In genomic region chr1:168408531-168409242, GRCh38 we compare ENCODE assay signal across 8 cellular contexts.
DNase-seq lines count a peak whose midpoint lies in the region; ATAC-seq, FAIRE-seq and TF ChIP-seq lines count a peak whose summit lies in the region.

No MANE protein-coding gene starts in this region.

- H3K27ac ChIP-seq in kidney (ENCODE audit: low read depth in 2 of 2, low read length in 2 of 2), result no peak overlapping the region

- peak; percentile 73 for ATAC-seq in HG03354 (IDR thresholded peaks at IDR 0.05; ENCODE audit: poor library complexity, severe bottlenecking, unreplicated experiment)
- peak; percentile 68 to 81 for ATAC-seq in stimulated activated naive B cell treated with anti-CD40 and anti-IgM and Interleukin-4, amounts not matched to agents 10 μg/mL and 1 μg/mL and 100 μg/mL, for 72 hours (replicated peaks)
- ATAC-seq in HG02588 (IDR thresholded peaks at IDR 0.05; ENCODE audit: unreplicated experiment), result no peak
- ATAC-seq in HG03097 (IDR thresholded peaks at IDR 0.05; ENCODE audit: low FRiP score, unreplicated experiment), result no peak

- peak overlapping the region; percentile 53 for H3K27ac Mint-ChIP-seq in activated CD4-positive, alpha-beta memory T cell treated with anti-CD3 and anti-CD28 coated beads for 36 hours
- peak overlapping the region; percentile 4 for H3K27ac Mint-ChIP-seq in stimulated activated naive B cell treated with anti-CD40 and anti-IgM and Interleukin-4, amounts not matched to agents 10 μg/mL and 1 μg/mL and 100 μg/mL, for 72 hours

- peak overlapping the region; percentile 9 for H3K4me3 Mint-ChIP-seq in activated CD4-positive, alpha-beta memory T cell treated with anti-CD3 and anti-CD28 coated beads for 36 hours
- no peak overlapping the region for H3K4me3 Mint-ChIP-seq in stimulated activated naive B cell treated with anti-CD40 and anti-IgM and Interleukin-4, amounts not matched to agents 10 μg/mL and 1 μg/mL and 100 μg/mL, for 72 hours

- no peaks in the 10 kb centered on the region for H3K4me1 ChIP-seq in kidney (ENCODE audit: control insufficient read depth in 1 of 2, insufficient read depth in 1 of 2, low read depth in 1 of 2, low read length in 2 of 2)

- H3K36me3 Mint-ChIP-seq in activated CD4-positive, alpha-beta memory T cell treated with anti-CD3 and anti-CD28 coated beads for 36 hours, result no peaks in the 10 kb centered on the region
- no peaks in the 10 kb centered on the region for H3K36me3 Mint-ChIP-seq in stimulated activated naive B cell treated with anti-CD40 and anti-IgM and Interleukin-4, amounts not matched to agents 10 μg/mL and 1 μg/mL and 100 μg/mL, for 72 hours

- DNase-seq in EL (peak; percentile 47), foreskin fibroblast (peak; percentile 28 to 61), kidney (no peak)
- peak; percentile 75 for DNase-seq in activated CD4-positive, alpha-beta memory T cell treated with anti-CD3 and anti-CD28 coated beads for 36 hours
- DNase-seq in stimulated activated naive B cell treated with anti-CD40 and anti-IgM and Interleukin-4, amounts not matched to agents 10 μg/mL and 1 μg/mL and 100 μg/mL, for 72 hours, result no peak

- no peaks in the 10 kb centered on the region for H3K9me3 Mint-ChIP-seq in activated CD4-positive, alpha-beta memory T cell treated with anti-CD3 and anti-CD28 coated beads for 36 hours
- peaks cover 4 to 8% of the 10 kb centered on the region in 2 donors for H3K9me3 Mint-ChIP-seq in stimulated activated naive B cell treated with anti-CD40 and anti-IgM and Interleukin-4, amounts not matched to agents 10 μg/mL and 1 μg/mL and 100 μg/mL, for 72 hours

- peaks cover 40% of the 10 kb centered on the region for H3K4me1 Mint-ChIP-seq in activated CD4-positive, alpha-beta memory T cell treated with anti-CD3 and anti-CD28 coated beads for 36 hours (ENCODE audit: low read depth)
- peaks cover 8 to 15% of the 10 kb centered on the region in 2 donors for H3K4me1 Mint-ChIP-seq in stimulated activated naive B cell treated with anti-CD40 and anti-IgM and Interleukin-4, amounts not matched to agents 10 μg/mL and 1 μg/mL and 100 μg/mL, for 72 hours

- no peaks in the 10 kb centered on the region for H3K27me3 Mint-ChIP-seq in activated CD4-positive, alpha-beta memory T cell treated with anti-CD3 and anti-CD28 coated beads for 36 hours
- H3K27me3 Mint-ChIP-seq in stimulated activated naive B cell treated with anti-CD40 and anti-IgM and Interleukin-4, amounts not matched to agents 10 μg/mL and 1 μg/mL and 100 μg/mL, for 72 hours, result peaks cover 0 to 5% of the 10 kb centered on the region in 2 donors

- FAIRE-seq in kidney (lab: Jason Lieb, UNC), result no peak

- H3K4me3 ChIP-seq in foreskin fibroblast (ENCODE audit: low read depth in 1 of 2, low read length in 2 of 2) (no peak overlapping the region), kidney (ENCODE audit: low read length in 2 of 2) (no peak overlapping the region)

- TF ChIP-seq CTCF in foreskin fibroblast (IDR thresholded peaks at IDR 0.05; ENCODE audit: low read depth, low read length) (no peak), kidney (IDR thresholded peaks at IDR 0.05; ENCODE audit: borderline replicate concordance, extremely low read depth, insufficient read depth) (no peak)

- CTCF ChIA-PET in activated CD4-positive, alpha-beta memory T cell treated with anti-CD3 and anti-CD28 coated beads for 36 hours (lab: Charles Lee), result interaction anchor here (0.9 to 1.8 kb wide), 3 partner anchors 13 to 66 kb away, joined by 3 to 10 read pairs (median 4); no protein-coding TSS in a partner anchor

- intact Hi-C loops in activated CD4-positive, alpha-beta memory T cell treated with anti-CD3 and anti-CD28 coated beads for 36 hours (cut with micrococcal nuclease), result loop anchor here (1.0 to 2.0 kb wide), 6 partner anchors 9 to 172 kb away; no protein-coding TSS in a partner anchor
- intact Hi-C loops in kidney (cut with DNase I), result no loop called here

- H3K9ac ChIP-seq in kidney (ENCODE audit: low read length in 2 of 2), result no peak overlapping the region

- POLR2A ChIA-PET in activated CD4-positive, alpha-beta memory T cell treated with anti-CD3 and anti-CD28 coated beads for 36 hours (lab: Charles Lee), result interaction anchor here (1.0 kb wide), 3 partner anchors 10 to 66 kb away, joined by 3 to 7 read pairs (median 3); no protein-coding TSS in a partner anchor

- H3K36me3 ChIP-seq in kidney (ENCODE audit: control insufficient read depth in 1 of 2, insufficient read depth in 2 of 2, low read length in 2 of 2), result no peaks in the 10 kb centered on the region

- H3K9me3 ChIP-seq in kidney (ENCODE audit: control insufficient read depth in 1 of 2, low read length in 2 of 2), result peaks cover 0 to 3% of the 10 kb centered on the region in 2 donors

Comparison
In these comparisons a context has a peak if more than half of its experiments do, and no peak if none do; other contexts are left out.
1. DNase-seq: peak in EL (single experiment), activated CD4-positive, alpha-beta memory T cell treated with anti-CD3 and anti-CD28 coated beads for 36 hours (single experiment) and foreskin fibroblast (2 of 2); none in stimulated activated naive B cell treated with anti-CD40 and anti-IgM and Interleukin-4, amounts not matched to agents 10 μg/mL and 1 μg/mL and 100 μg/mL, for 72 hours (single experiment) and kidney (single experiment).
2. ATAC-seq: peak in HG03354 (single experiment) and stimulated activated naive B cell treated with anti-CD40 and anti-IgM and Interleukin-4, amounts not matched to agents 10 μg/mL and 1 μg/mL and 100 μg/mL, for 72 hours (2 of 2); none in HG02588 (single experiment) and HG03097 (single experiment).